ENCODE assay signal across 1 cellular context in the genomic region with DNA sequence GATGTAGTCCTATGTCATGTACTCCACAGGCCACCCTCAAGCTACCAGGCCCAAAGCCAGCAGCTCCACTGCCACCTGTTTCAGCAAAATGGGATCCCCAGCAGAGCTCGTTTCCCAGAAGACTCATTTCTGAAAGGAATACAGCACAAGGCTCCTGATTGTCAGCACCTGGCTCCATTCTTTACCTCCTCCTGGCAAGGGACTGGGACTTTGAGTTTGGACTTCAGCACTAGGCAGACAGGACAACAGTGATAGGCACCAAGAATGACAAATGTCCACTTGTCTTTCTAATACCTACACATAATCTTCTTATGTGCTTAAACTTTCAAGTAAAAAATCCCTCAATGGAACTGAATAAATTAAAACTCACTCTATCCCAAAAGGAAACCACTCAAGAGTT.
TF ChIP-seq lines count a peak whose summit lies in the region.

No MANE protein-coding gene starts in this region.

TF ChIP-seq in GM23338, 12 proteins besides CTCF, POLR2A, EP300 and RAD21 (continued from another document):
- TF ChIP-seq, protein P1, sequence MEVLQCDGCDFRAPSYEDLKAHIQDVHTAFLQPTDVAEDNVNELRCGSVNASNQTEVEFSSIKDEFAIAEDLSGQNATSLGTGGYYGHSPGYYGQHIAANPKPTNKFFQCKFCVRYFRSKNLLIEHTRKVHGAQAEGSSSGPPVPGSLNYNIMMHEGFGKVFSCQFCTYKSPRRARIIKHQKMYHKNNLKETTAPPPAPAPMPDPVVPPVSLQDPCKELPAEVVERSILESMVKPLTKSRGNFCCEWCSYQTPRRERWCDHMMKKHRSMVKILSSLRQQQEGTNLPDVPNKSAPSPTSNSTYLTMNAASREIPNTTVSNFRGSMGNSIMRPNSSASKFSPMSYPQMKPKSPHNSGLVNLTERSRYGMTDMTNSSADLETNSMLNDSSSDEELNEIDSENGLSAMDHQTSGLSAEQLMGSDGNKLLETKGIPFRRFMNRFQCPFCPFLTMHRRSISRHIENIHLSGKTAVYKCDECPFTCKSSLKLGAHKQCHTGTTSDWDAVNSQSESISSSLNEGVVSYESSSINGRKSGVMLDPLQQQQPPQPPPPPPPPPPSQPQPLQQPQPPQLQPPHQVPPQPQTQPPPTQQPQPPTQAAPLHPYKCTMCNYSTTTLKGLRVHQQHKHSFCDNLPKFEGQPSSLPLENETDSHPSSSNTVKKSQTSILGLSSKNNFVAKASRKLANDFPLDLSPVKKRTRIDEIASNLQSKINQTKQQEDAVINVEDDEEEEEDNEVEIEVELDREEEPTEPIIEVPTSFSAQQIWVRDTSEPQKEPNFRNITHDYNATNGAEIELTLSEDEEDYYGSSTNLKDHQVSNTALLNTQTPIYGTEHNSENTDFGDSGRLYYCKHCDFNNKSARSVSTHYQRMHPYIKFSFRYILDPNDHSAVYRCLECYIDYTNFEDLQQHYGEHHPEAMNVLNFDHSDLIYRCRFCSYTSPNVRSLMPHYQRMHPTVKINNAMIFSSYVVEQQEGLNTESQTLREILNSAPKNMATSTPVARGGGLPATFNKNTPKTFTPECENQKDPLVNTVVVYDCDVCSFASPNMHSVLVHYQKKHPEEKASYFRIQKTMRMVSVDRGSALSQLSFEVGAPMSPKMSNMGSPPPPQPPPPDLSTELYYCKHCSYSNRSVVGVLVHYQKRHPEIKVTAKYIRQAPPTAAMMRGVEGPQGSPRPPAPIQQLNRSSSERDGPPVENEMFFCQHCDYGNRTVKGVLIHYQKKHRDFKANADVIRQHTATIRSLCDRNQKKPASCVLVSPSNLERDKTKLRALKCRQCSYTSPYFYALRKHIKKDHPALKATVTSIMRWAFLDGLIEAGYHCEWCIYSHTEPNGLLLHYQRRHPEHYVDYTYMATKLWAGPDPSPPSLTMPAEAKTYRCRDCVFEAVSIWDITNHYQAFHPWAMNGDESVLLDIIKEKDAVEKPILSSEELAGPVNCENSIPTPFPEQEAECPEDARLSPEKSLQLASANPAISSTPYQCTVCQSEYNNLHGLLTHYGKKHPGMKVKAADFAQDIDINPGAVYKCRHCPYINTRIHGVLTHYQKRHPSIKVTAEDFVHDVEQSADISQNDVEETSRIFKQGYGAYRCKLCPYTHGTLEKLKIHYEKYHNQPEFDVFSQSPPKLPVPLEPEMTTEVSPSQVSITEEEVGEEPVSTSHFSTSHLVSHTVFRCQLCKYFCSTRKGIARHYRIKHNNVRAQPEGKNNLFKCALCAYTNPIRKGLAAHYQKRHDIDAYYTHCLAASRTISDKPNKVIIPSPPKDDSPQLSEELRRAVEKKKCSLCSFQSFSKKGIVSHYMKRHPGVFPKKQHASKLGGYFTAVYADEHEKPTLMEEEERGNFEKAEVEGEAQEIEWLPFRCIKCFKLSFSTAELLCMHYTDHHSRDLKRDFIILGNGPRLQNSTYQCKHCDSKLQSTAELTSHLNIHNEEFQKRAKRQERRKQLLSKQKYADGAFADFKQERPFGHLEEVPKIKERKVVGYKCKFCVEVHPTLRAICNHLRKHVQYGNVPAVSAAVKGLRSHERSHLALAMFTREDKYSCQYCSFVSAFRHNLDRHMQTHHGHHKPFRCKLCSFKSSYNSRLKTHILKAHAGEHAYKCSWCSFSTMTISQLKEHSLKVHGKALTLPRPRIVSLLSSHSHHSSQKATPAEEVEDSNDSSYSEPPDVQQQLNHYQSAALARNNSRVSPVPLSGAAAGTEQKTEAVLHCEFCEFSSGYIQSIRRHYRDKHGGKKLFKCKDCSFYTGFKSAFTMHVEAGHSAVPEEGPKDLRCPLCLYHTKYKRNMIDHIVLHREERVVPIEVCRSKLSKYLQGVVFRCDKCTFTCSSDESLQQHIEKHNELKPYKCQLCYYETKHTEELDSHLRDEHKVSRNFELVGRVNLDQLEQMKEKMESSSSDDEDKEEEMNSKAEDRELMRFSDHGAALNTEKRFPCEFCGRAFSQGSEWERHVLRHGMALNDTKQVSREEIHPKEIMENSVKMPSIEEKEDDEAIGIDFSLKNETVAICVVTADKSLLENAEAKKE (CRISPR knock-in tag; IDR thresholded peaks at IDR 0.05) = no peak
- TF ChIP-seq EZH2 (IDR thresholded peaks at IDR 0.05; ENCODE audit: low read depth, unreplicated experiment) = no peak
